Comparison of ENCODE assay signal across 1 cellular context in the genomic region with DNA sequence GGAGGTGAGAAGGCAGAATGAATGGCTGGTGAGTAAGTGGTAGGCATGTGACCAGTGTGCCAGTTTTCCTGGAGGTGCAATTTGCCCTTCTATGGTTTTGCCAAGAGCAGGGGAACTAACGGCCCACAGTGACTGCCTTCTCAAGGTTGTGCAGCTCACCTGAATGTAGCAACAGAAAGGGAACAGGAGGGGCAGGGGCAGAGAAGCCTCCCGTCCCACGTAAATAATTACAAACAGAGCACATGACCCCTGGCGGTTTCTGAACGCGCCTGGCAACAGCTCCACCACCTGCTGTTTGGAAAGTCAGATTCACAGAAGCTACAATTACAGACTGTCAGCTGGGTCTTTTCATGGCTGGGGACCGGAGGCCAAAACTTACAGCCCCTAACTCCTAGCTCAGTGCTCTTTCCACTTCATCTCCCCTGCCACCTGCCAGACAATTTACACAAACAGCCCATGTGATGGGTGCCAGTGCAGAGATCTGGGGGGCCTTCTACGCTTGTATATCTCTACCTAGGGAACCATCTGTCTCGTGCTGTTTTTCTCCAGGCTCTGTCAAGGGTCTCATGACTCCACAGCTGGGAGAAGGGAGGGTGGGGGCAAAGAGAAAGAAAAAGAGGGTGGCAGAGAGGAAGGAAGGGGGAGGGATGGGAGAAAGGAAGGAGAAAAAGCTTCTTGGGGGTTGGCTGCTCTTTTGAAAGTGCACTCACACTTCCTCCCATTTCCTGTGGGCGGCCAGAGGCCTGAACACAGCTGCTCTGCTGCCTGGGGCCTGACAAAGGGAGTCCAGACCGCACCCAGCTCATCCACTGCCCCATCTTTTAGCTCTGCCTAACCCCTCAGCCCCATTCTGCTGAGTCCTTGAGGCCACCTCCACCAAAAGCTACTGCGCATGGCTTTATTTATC.
TF ChIP-seq lines count a peak whose summit lies in the region.

No MANE protein-coding gene starts in this region.

TF ChIP-seq in IMR-90, 13 proteins besides CTCF, POLR2A, EP300 and RAD21 (continued from another document):
- no peak for TF ChIP-seq MXI1 (IDR thresholded peaks at IDR 0.05; ENCODE audit: borderline replicate concordance, low read depth, low read length)
- no peak for TF ChIP-seq CEBPB (IDR thresholded peaks at IDR 0.05; ENCODE audit: low read depth, low read length)
- no peak for TF ChIP-seq MAFK (IDR thresholded peaks at IDR 0.05; ENCODE audit: low read depth, low read length)
- TF ChIP-seq NFE2L2 (IDR thresholded peaks at IDR 0.05; ENCODE audit: low read depth, low read length) = no peak
- TF ChIP-seq USF2 (IDR thresholded peaks at IDR 0.05; ENCODE audit: low read depth, low read length) = peak; percentile 38; the same call in 1 of the 2 replicates
- no peak for TF ChIP-seq CHD1 (IDR thresholded peaks at IDR 0.05; ENCODE audit: low read depth, low read length)
- TF ChIP-seq SMC3 (IDR thresholded peaks at IDR 0.05; ENCODE audit: low read depth, low read length) = peak; percentile 30
- TF ChIP-seq RCOR1 (IDR thresholded peaks at IDR 0.05; ENCODE audit: insufficient replicate concordance, low read length) = no peak
- TF ChIP-seq FOS (IDR thresholded peaks at IDR 0.05; ENCODE audit: low read depth, low read length) = no peak
- peak; percentile 52; the same call in 1 of the 2 replicates for TF ChIP-seq MAZ (IDR thresholded peaks at IDR 0.05; ENCODE audit: borderline replicate concordance, low read depth, low read length)
- no peak for TF ChIP-seq ELK1 (IDR thresholded peaks at IDR 0.05; ENCODE audit: borderline replicate concordance, low read depth, low read length)
